8 cellular contexts compared by ENCODE assay signal in genomic region chr17:74923538-74924249, GRCh38. TPM values are rescaled to one million over a fixed set of nuclear protein-coding genes. Genes with fewer than 3 reads are reported as not detected.
DNase-seq lines count a peak whose midpoint lies in the region; ATAC-seq, FAIRE-seq and TF ChIP-seq lines count a peak whose summit lies in the region.

No MANE protein-coding gene starts in this region.

- H3K27ac ChIP-seq in kidney (ENCODE audit: low read depth in 2 of 2, low read length in 2 of 2): no peak overlapping the region

- peaks cover 0 to 6% of the 10 kb centered on the region in 2 donors for H3K4me1 ChIP-seq in kidney (ENCODE audit: control insufficient read depth in 1 of 2, insufficient read depth in 1 of 2, low read depth in 1 of 2, low read length in 2 of 2)

- H3K9ac ChIP-seq in kidney (ENCODE audit: low read length in 2 of 2): no peak overlapping the region

- H3K4me3 ChIP-seq in LNCaP clone FGC (ENCODE audit: low read depth, low read length) (peak overlapping the region; percentile 38), bronchial epithelial cell (ENCODE audit: low read depth, low read length) (peak overlapping the region; percentile 48), kidney (ENCODE audit: low read length in 2 of 2) (no peak overlapping the region)

- H3K27me3 ChIP-seq in bronchial epithelial cell (ENCODE audit: control insufficient read depth, insufficient read depth, low read length): peaks cover 17% of the 10 kb centered on the region

- ATAC-seq in GM19328 (IDR thresholded peaks at IDR 0.05; ENCODE audit: unreplicated experiment): no peak

- H3K9me3 ChIP-seq in kidney (ENCODE audit: control insufficient read depth in 1 of 2, low read length in 2 of 2): no peaks in the 10 kb centered on the region

- DNase-seq in ELF-1 (ENCODE audit: low read depth, low spot score) (peak; percentile 34), LNCaP clone FGC (ENCODE audit: low read depth) (no peak), bronchial epithelial cell (ENCODE audit: low read depth) (no peak), kidney (peak; percentile 87), AML-193 (lab: John Stamatoyannopoulos, UW) (no peak)
- peak; percentile 43 for DNase-seq in activated CD4-positive, CD25-positive, alpha-beta regulatory T cell treated with anti-CD3 and anti-CD28 coated beads, Interleukin-2, amount 50 U/mL, for 16 hours (ENCODE audit: low read depth, low spot score)
- peak; percentile 61 for DNase-seq in stimulated activated CD4-positive, alpha-beta T cell treated with anti-CD3 and anti-CD28 coated beads, Interleukin-2, amount 100 ng/mL, for 4 hours (ENCODE audit: low read depth)

- FAIRE-seq in bronchial epithelial cell (lab: Jason Lieb, UNC): no peak
- FAIRE-seq in kidney (lab: Jason Lieb, UNC): no peak

- H3K36me3 ChIP-seq in bronchial epithelial cell (ENCODE audit: control insufficient read depth, insufficient read depth, low read length) (no peaks in the 10 kb centered on the region), kidney (ENCODE audit: control insufficient read depth in 1 of 2, insufficient read depth in 2 of 2, low read length in 2 of 2) (no peaks in the 10 kb centered on the region)

- intact Hi-C loops in kidney (cut with DNase I): no loop called here

- TF ChIP-seq CTCF in LNCaP clone FGC (IDR thresholded peaks at IDR 0.05; ENCODE audit: control insufficient read depth, extremely low read depth, insufficient read depth) (peak; percentile 99), bronchial epithelial cell (IDR thresholded peaks at IDR 0.05; ENCODE audit: insufficient read depth, low read length, severe bottlenecking) (peak; percentile 92), kidney (IDR thresholded peaks at IDR 0.05; ENCODE audit: borderline replicate concordance, extremely low read depth, insufficient read depth) (peak; percentile 76)

RNA-seq across cellular contexts. Expression of gene OTOP2, which starts 0.4 kb away (rescaled TPM):
- total RNA-seq in bronchial epithelial cell (under 0.01 TPM in 1 of 2 replicates, not detected in the other), kidney (not detected)
- not detected for polyA plus RNA-seq in kidney (ENCODE audit: insufficient read depth, low read depth, low replicate concordance)

RNA-seq across cellular contexts. Expression of gene USH1G, which starts 0.6 kb away (rescaled TPM):
- total RNA-seq in bronchial epithelial cell: 1.1 and 3.3 TPM in 2 replicates
- 0.22 TPM for total RNA-seq in kidney
- 0.17 TPM for polyA plus RNA-seq in kidney (ENCODE audit: insufficient read depth, low read depth, low replicate concordance)

RNA-seq across cellular contexts. Expression of gene OTOP3, which starts 12.0 kb away (rescaled TPM):
- total RNA-seq in bronchial epithelial cell: under 0.01 and 0.26 TPM in 2 replicates
- not detected for total RNA-seq in kidney
- polyA plus RNA-seq in kidney (ENCODE audit: insufficient read depth, low read depth, low replicate concordance): not detected

RNA-seq across cellular contexts. Expression of gene FADS6, which starts 30.3 kb away (rescaled TPM):
- total RNA-seq in bronchial epithelial cell (0.26 TPM in 1 of 2 replicates, not detected in the other), kidney (not detected)
- not detected for polyA plus RNA-seq in kidney (ENCODE audit: insufficient read depth, low read depth, low replicate concordance)

RNA-seq across cellular contexts. Expression of gene HID1, which starts 48.9 kb away (rescaled TPM):
- total RNA-seq in bronchial epithelial cell: 5.5 and 6.4 TPM in 2 replicates
- 32.6 TPM for total RNA-seq in kidney
- 13.6 TPM for polyA plus RNA-seq in kidney (ENCODE audit: insufficient read depth, low read depth, low replicate concordance)

Comparison
In these comparisons a context has a peak if more than half of its experiments do, and no peak if none do; other contexts are left out.
1. DNase-seq: peak in ELF-1 (single experiment), activated CD4-positive, CD25-positive, alpha-beta regulatory T cell treated with anti-CD3 and anti-CD28 coated beads, Interleukin-2, amount 50 U/mL, for 16 hours (single experiment), kidney (single experiment) and stimulated activated CD4-positive, alpha-beta T cell treated with anti-CD3 and anti-CD28 coated beads, Interleukin-2, amount 100 ng/mL, for 4 hours (single experiment); none in LNCaP clone FGC (single experiment), bronchial epithelial cell (single experiment) and AML-193 (0 of 2).
2. H3K4me3 ChIP-seq: peak in LNCaP clone FGC (single experiment) and bronchial epithelial cell (single experiment); none in kidney (0 of 2).
3. Peak in every context shown above with its lines, with median percentiles within 50 percentile points of each other: CTCF ChIP-seq.